Comparison of ENCODE assay signal across 1 cellular context in genomic region chr17:36948717-36949460, GRCh38.
TF ChIP-seq lines count a peak whose summit lies in the region.

Gene AATF, plus strand, starts transcription at chr17:36948954. Its CDS starts 172 bp downstream, at chr17:36949126.

TF ChIP-seq in K562, 482 proteins besides CTCF, POLR2A, EP300 and RAD21 (continued from another document and continues in another):
- TF ChIP-seq ARID4B (CRISPR knock-in tag; IDR thresholded peaks at IDR 0.05) = peak; percentile 89
- TF ChIP-seq ZNF384 (IDR thresholded peaks at IDR 0.05; ENCODE audit: low read depth, low read length) = 0 out of 2 replicates have a peak, but pooled peaks have one; percentile 12
- peak; percentile 80 for TF ChIP-seq MYC (IDR thresholded peaks at IDR 0.05; ENCODE audit: low read depth, low read length)
- TF ChIP-seq MYC (CRISPR knock-in tag; IDR thresholded peaks at IDR 0.05; ENCODE audit: borderline replicate concordance, low read depth) = no peak; the same call in 1 of the 2 replicates
- TF ChIP-seq ZNF311 (CRISPR knock-in tag; IDR thresholded peaks at IDR 0.05) = no peak
- no peak for TF ChIP-seq SRSF7 (optimal IDR thresholded peaks at IDR 0.05; ENCODE audit: low read depth, low read length)
- TF ChIP-seq PML (IDR thresholded peaks at IDR 0.05; ENCODE audit: low read length) = 0 out of 2 replicates have a peak, but pooled peaks have one; percentile 45
- peak; percentile 68 for TF ChIP-seq CHD1 (IDR thresholded peaks at IDR 0.05; ENCODE audit: low read length)
- TF ChIP-seq SMARCC2 (IDR thresholded peaks at IDR 0.05; ENCODE audit: low read depth) = no peak
- peak; percentile 79 for TF ChIP-seq ZNF592 (IDR thresholded peaks at IDR 0.05)
- TF ChIP-seq PHF21A (IDR thresholded peaks at IDR 0.05; ENCODE audit: borderline replicate concordance, low read depth) = 0 out of 2 replicates have a peak, but pooled peaks have one; percentile 68
- no peak for TF ChIP-seq IRF9 (tag; IDR thresholded peaks at IDR 0.05)
- no peak for TF ChIP-seq ZNF277 (CRISPR knock-in tag; IDR thresholded peaks at IDR 0.05; ENCODE audit: borderline replicate concordance)
- no peak for TF ChIP-seq AFF4 (CRISPR knock-in tag; IDR thresholded peaks at IDR 0.05)
- TF ChIP-seq MAFK (IDR thresholded peaks at IDR 0.05; ENCODE audit: low read length) = no peak
- TF ChIP-seq MITF (IDR thresholded peaks at IDR 0.05) = peak; percentile 85; the same call in 1 of the 2 replicates
- TF ChIP-seq MBD1 (CRISPR knock-in tag; IDR thresholded peaks at IDR 0.05) = no peak
- TF ChIP-seq BDP1 (IDR thresholded peaks at IDR 0.05; ENCODE audit: insufficient read depth, insufficient read length) = no peak
- TF ChIP-seq CTCFL (IDR thresholded peaks at IDR 0.05; ENCODE audit: borderline replicate concordance, insufficient read depth, low read depth, low read length, poor library complexity, severe bottlenecking) = no peak
- TF ChIP-seq SUPT5H (IDR thresholded peaks at IDR 0.05) = peak; percentile 92
- TF ChIP-seq TAL1 (IDR thresholded peaks at IDR 0.05) = no peak
- TF ChIP-seq HDAC3 (IDR thresholded peaks at IDR 0.05; ENCODE audit: borderline replicate concordance, partially characterized antibody) = no peak
- peak; percentile 41; the same call in 1 of the 2 replicates for TF ChIP-seq TEAD4 (IDR thresholded peaks at IDR 0.05; ENCODE audit: low read length)
- TF ChIP-seq TEAD4 (CRISPR knock-in tag; IDR thresholded peaks at IDR 0.05; ENCODE audit: borderline replicate concordance) = no peak
- no peak for TF ChIP-seq STAG1 (CRISPR knock-in tag; IDR thresholded peaks at IDR 0.05; ENCODE audit: borderline replicate concordance)
- TF ChIP-seq KAT2B (IDR thresholded peaks at IDR 0.05; ENCODE audit: low read depth, low read length) = no peak
- no peak for TF ChIP-seq ESRRB (CRISPR knock-in tag; IDR thresholded peaks at IDR 0.05; ENCODE audit: borderline replicate concordance)
- TF ChIP-seq L3MBTL2 (IDR thresholded peaks at IDR 0.05) = peak; percentile 100
- TF ChIP-seq E2F5 (CRISPR knock-in tag; IDR thresholded peaks at IDR 0.05) = peak; percentile 88; the same call in 1 of the 2 replicates
- no peak for TF ChIP-seq SIRT6 (IDR thresholded peaks at IDR 0.05; ENCODE audit: low read depth, low read length)
- TF ChIP-seq ZC3H4 (CRISPR knock-in tag; IDR thresholded peaks at IDR 0.05; ENCODE audit: borderline replicate concordance) = no peak
- no peak for TF ChIP-seq NCOR1 (IDR thresholded peaks at IDR 0.05)
- peak; percentile 54; the same call in 1 of the 2 replicates for TF ChIP-seq ETS1 (conservative IDR thresholded peaks at IDR 0.05; ENCODE audit: control insufficient read depth, low read depth, low read length)
- TF ChIP-seq POU5F1 (IDR thresholded peaks at IDR 0.05; ENCODE audit: borderline replicate concordance, low read depth, low read length, partially characterized antibody) = peak; percentile 20
